In the genomic region with DNA sequence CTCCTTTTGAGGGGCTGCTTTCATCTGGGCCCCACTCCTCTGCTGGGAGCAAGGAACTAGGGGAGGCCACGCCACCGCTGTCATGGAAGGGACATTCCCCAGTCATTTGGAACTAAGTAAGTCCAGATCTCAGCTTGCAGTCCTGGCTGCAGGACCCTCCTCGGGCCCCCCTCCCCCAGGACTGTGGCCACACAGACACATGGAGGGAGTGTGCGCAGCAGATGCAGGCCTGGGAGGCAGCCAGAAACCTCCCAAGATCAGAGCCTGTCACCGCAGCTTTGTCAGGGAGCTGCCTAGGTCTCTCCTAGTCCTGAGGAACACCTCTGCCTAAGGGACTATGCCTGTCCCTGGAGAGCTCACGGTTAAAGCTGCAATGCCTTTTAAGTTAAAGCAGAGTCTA, we compare ENCODE assay signal across 16 cellular contexts.
A peak's percentile ranks its signal among the peaks of the same experiment; 100 is the strongest.
DNase-seq lines count a peak whose midpoint lies in the region; ATAC-seq and TF ChIP-seq lines count a peak whose summit lies in the region.
"Had no signal": no experiment of that assay in that cellular context is flagged by ENCODE, and none has a peak within 500 bp of the region (broad histone marks: within the 10 kb centered on the region; RNA-seq: fewer than 3 reads in every experiment).

No MANE protein-coding gene starts in this region.

- 0 out of 3 replicates have a peak, but pooled peaks have one; percentile 19 for ATAC-seq in DND-41 (ENCODE audit: insufficient read depth, low read depth)
- ATAC-seq in SK-N-SH treated with all-trans-retinoic acid at 6 μM for 48 hours = peak; percentile 80
- ATAC-seq in HG03432 (IDR thresholded peaks at IDR 0.05; ENCODE audit: unreplicated experiment) = no peak

- no peaks in the 10 kb centered on the region for H3K36me3 ChIP-seq in DND-41 (ENCODE audit: insufficient read depth, low read length)
- H3K36me3 ChIP-seq: BLaER1 treated with 17β-estradiol and CSF1 and Interleukin-3, amounts not matched to agents 10 nM and 100 nM had no signal

- H3K4me1 ChIP-seq in DND-41 (ENCODE audit: insufficient read depth, low read length) = no peaks in the 10 kb centered on the region

- H3K9me3 Mint-ChIP-seq in nephron progenitor cell = no peaks in the 10 kb centered on the region

- no peaks in the 10 kb centered on the region for H4K20me1 ChIP-seq in DND-41 (ENCODE audit: insufficient read depth, low read length)

- H3K79me2 ChIP-seq in DND-41 (ENCODE audit: insufficient read depth, low read length) = no peaks in the 10 kb centered on the region

- TF ChIP-seq CTCF in DND-41 (IDR thresholded peaks at IDR 0.05; ENCODE audit: borderline replicate concordance, extremely low read depth, low read length, poor library complexity, severe bottlenecking) (no peak), nephron progenitor cell (IDR thresholded peaks at IDR 0.05) (no peak)

- H3K4me3 ChIP-seq in DND-41 (ENCODE audit: low read depth in 1 of 2, low read length in 2 of 2) = no peak overlapping the region
- H3K4me3 ChIP-seq: BLaER1 treated with 17β-estradiol and CSF1 and Interleukin-3, amounts not matched to agents 10 nM and 100 nM had no signal

- H3K9ac ChIP-seq in DND-41 (ENCODE audit: low read depth, low read length) = no peak overlapping the region

- no peaks in the 10 kb centered on the region for H3K9me3 ChIP-seq in DND-41 (ENCODE audit: insufficient read depth, low read length, severe bottlenecking)
- H3K9me3 ChIP-seq: BLaER1 treated with 17β-estradiol and CSF1 and Interleukin-3, amounts not matched to agents 10 nM and 100 nM had no signal

- H3K27me3 Mint-ChIP-seq in nephron progenitor cell (ENCODE audit: low read depth, poor library complexity) = peaks cover 5% of the 10 kb centered on the region

- DNase-seq in DND-41 (no peak), fibroblast of peridontal ligament (ENCODE audit: extremely low read depth) (peak; percentile 17), nephron progenitor cell (no peak), hepatic stellate cell (ENCODE audit: low spot score) (no peak), NCI-H2081 treated with DMSO at 0.1 percent for 48 hours (lab: John Stamatoyannopoulos, UW) (no peak), NCI-H748 (lab: John Stamatoyannopoulos, UW; ENCODE audit: unreplicated experiment) (no peak)
- DNase-seq: DMS 273 treated with DMSO at 0.1 percent for 48 hours; HCEC 1CT; NCI-H1417; NCI-H1930; NCI-H510A treated with DMSO at 0.1 percent for 48 hours; NK-92 treated with Interleukin-12 subunit alpha and Interleukin-12 subunit beta, amount 100 ng/mL, for 24 hours; OCI-M1 had no signal

- H3K4me3 Mint-ChIP-seq in nephron progenitor cell = no peak overlapping the region

- no peaks in the 10 kb centered on the region for H3K36me3 Mint-ChIP-seq in nephron progenitor cell (ENCODE audit: low read depth)

- H3K27me3 ChIP-seq in DND-41 (ENCODE audit: insufficient read depth, low read length, poor library complexity) = no peaks in the 10 kb centered on the region

- H3K4me1 Mint-ChIP-seq in nephron progenitor cell = peaks cover 87% of the 10 kb centered on the region

- no peak overlapping the region for H3K27ac ChIP-seq in DND-41 (ENCODE audit: low read length)
- H3K27ac ChIP-seq: BLaER1 treated with 17β-estradiol and CSF1 and Interleukin-3, amounts not matched to agents 10 nM and 100 nM had no signal

- no peak overlapping the region for H3K4me2 ChIP-seq in DND-41 (ENCODE audit: insufficient read depth, low read length)
- H3K4me2 ChIP-seq: BLaER1 treated with 17β-estradiol and CSF1 and Interleukin-3, amounts not matched to agents 10 nM and 100 nM had no signal

- peak overlapping the region; percentile 68 for H3K27ac Mint-ChIP-seq in nephron progenitor cell

- H2AFZ ChIP-seq in DND-41 (ENCODE audit: low read depth, low read length) = no peak overlapping the region

TF ChIP-seq in SK-N-SH treated with all-trans-retinoic acid at 6 μM for 48 hours, 23 proteins besides CTCF, POLR2A, EP300 and RAD21:
- TF ChIP-seq, protein P1, sequence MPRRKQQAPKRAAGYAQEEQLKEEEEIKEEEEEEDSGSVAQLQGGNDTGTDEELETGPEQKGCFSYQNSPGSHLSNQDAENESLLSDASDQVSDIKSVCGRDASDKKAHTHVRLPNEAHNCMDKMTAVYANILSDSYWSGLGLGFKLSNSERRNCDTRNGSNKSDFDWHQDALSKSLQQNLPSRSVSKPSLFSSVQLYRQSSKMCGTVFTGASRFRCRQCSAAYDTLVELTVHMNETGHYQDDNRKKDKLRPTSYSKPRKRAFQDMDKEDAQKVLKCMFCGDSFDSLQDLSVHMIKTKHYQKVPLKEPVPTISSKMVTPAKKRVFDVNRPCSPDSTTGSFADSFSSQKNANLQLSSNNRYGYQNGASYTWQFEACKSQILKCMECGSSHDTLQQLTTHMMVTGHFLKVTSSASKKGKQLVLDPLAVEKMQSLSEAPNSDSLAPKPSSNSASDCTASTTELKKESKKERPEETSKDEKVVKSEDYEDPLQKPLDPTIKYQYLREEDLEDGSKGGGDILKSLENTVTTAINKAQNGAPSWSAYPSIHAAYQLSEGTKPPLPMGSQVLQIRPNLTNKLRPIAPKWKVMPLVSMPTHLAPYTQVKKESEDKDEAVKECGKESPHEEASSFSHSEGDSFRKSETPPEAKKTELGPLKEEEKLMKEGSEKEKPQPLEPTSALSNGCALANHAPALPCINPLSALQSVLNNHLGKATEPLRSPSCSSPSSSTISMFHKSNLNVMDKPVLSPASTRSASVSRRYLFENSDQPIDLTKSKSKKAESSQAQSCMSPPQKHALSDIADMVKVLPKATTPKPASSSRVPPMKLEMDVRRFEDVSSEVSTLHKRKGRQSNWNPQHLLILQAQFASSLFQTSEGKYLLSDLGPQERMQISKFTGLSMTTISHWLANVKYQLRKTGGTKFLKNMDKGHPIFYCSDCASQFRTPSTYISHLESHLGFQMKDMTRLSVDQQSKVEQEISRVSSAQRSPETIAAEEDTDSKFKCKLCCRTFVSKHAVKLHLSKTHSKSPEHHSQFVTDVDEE (CRISPR knock-in tag; IDR thresholded peaks at IDR 0.05) = no peak; the same call in 1 of the 2 replicates
- TF ChIP-seq RARB (CRISPR knock-in tag; IDR thresholded peaks at IDR 0.05) (no peak), TCF4 (CRISPR knock-in tag; IDR thresholded peaks at IDR 0.05; ENCODE audit: borderline replicate concordance) (peak; percentile 94)
